10 cellular contexts compared by ENCODE assay signal in genomic region chr2:219851801-219852481, GRCh38.
DNase-seq lines count a peak whose midpoint lies in the region; ATAC-seq, FAIRE-seq and TF ChIP-seq lines count a peak whose summit lies in the region.
"Had no signal": no experiment of that assay in that cellular context is flagged by ENCODE, and none has a peak within 500 bp of the region (broad histone marks: within the 10 kb centered on the region; RNA-seq: fewer than 3 reads in every experiment).

No MANE protein-coding gene starts in this region.

- no peaks in the 10 kb centered on the region for H3K9me3 ChIP-seq in left lung

- H3K4me1 ChIP-seq in left lung = no peaks in the 10 kb centered on the region

- FAIRE-seq in HTR-8/SVneo (lab: Jason Lieb, UNC) (no peak), urothelium cell line (lab: Jason Lieb, UNC) (no peak)
- FAIRE-seq: G401.6 had no signal

- no peak overlapping the region for H3K4me3 ChIP-seq in left lung

- CTCF ChIA-PET in MCF 10A (lab: Yijun Ruan, JAX) = interaction anchor here (0.6 to 0.9 kb wide), 6 partner anchors 11 to 520 kb away, joined by 3 to 4 read pairs (median 3); no protein-coding TSS in a partner anchor

- H3K27ac ChIP-seq in left lung = no peak overlapping the region

- peaks cover 13% of the 10 kb centered on the region for H3K4me1 Mint-ChIP-seq in MCF 10A (ENCODE audit: insufficient read depth, unreplicated experiment)

- ATAC-seq in left lung (peak; percentile 25), HG03432 (IDR thresholded peaks at IDR 0.05; ENCODE audit: unreplicated experiment) (no peak)

- intact Hi-C loops in MCF 10A (cut with micrococcal nuclease) = no loop called here
- intact Hi-C loops in left lung (cut with DNase I) = no loop called here

- H3K9me3 Mint-ChIP-seq in MCF 10A (ENCODE audit: unreplicated experiment) = no peaks in the 10 kb centered on the region

- H3K27ac Mint-ChIP-seq in MCF 10A (ENCODE audit: low read depth, unreplicated experiment) = peak overlapping the region; percentile 13

- no peak for TF ChIP-seq CTCF in MCF 10A (IDR thresholded peaks at IDR 0.05; ENCODE audit: unreplicated experiment)
- no peak for TF ChIP-seq CTCF in left lung (IDR thresholded peaks at IDR 0.05)

- H3K4me3 Mint-ChIP-seq in MCF 10A (ENCODE audit: unreplicated experiment) = peak overlapping the region; percentile 52

- peaks cover 21% of the 10 kb centered on the region for H3K27me3 Mint-ChIP-seq in MCF 10A (ENCODE audit: insufficient read depth, unreplicated experiment)

- H3K36me3 Mint-ChIP-seq in MCF 10A (ENCODE audit: insufficient read depth, unreplicated experiment) = peaks cover 6% of the 10 kb centered on the region

- BruUV-seq in MCF 10A (replicated peaks; lab: Mats Ljungman, UMichigan) = no TSS peak

- H3K27me3 ChIP-seq in left lung = peaks cover 0 to 19% of the 10 kb centered on the region in 2 donors

- POLR2A ChIA-PET in MCF 10A (lab: Yijun Ruan, JAX) = interaction anchor here (0.7 to 2.0 kb wide), 3 partner anchors 9 to 129 kb away, joined by 3 to 11 read pairs (median 3); no protein-coding TSS in a partner anchor

- DNase-seq in HTR-8/SVneo (ENCODE audit: insufficient read length, low spot score) = peak; percentile 25
- DNase-seq in MCF 10A (ENCODE audit: unreplicated experiment) = peak; percentile 79
- DNase-seq in left lung = peak in 1 of 2 donors; percentile 57
- DNase-seq in urothelium cell line (ENCODE audit: low spot score) = peak; percentile 23
- DNase-seq in stimulated activated CD4-positive, alpha-beta T cell treated with anti-CD3 and anti-CD28 coated beads, Interleukin-4, amount 100 ng/mL, for 24 hours = no peak
- no peak for DNase-seq in DMS153 (lab: John Stamatoyannopoulos, UW)
- DNase-seq: NCI-H446, T-helper 2 cell had no signal

- no peaks in the 10 kb centered on the region for H3K36me3 ChIP-seq in left lung

Comparison
In these comparisons a context has a peak if more than half of its experiments do, and no peak if none do; other contexts are left out.
1. DNase-seq: peak in HTR-8/SVneo (single experiment), MCF 10A (single experiment) and urothelium cell line (single experiment); none in stimulated activated CD4-positive, alpha-beta T cell treated with anti-CD3 and anti-CD28 coated beads, Interleukin-4, amount 100 ng/mL, for 24 hours (single experiment) and DMS153 (single experiment).